8 cellular contexts compared by ENCODE assay signal in the genomic region with DNA sequence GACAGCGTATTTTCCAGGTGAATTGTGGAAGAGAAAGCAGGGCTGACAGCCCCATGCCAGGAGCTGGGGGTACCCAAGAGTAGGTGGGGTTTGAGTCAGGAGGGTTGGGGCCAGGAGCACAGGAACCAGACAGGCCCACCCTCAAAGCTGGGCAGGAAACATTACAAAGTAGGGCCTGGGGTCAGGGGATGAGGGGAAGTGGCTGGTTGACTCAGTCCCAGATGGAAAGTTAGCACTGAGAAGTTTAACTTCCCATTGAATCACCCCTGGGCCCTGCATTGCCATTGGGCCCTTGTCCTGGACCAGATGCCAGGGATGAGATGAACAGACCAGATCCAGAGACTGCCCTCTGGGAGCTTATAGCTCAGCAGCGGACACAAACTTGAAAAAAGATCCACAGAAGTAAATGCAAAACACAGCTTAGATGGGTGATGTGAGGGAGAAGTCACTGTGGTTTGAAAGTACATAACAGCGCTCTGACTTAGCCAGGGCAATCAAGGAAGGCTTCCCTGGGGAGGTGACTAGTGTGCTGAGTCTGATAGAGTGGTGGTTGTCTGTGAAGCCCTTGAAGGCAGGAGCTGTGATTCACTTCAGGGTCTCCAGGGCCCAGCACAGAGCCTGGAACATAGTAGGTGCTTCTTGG. TPM values are rescaled to one million over a fixed set of nuclear protein-coding genes. Genes with fewer than 3 reads are reported as not detected.
DNase-seq lines count a peak whose midpoint lies in the region; ATAC-seq and TF ChIP-seq lines count a peak whose summit lies in the region.
"Had no signal": no experiment of that assay in that cellular context is flagged by ENCODE, and none has a peak within 500 bp of the region (broad histone marks: within the 10 kb centered on the region; RNA-seq: fewer than 3 reads in every experiment).

No MANE protein-coding gene starts in this region.

- peaks cover 15% of the 10 kb centered on the region for H3K23me2 ChIP-seq in H9 (ENCODE audit: insufficient read length, low read depth, low read length, poor library complexity, severe bottlenecking)

- ATAC-seq in gastroesophageal sphincter (no peak), GM21737 (IDR thresholded peaks at IDR 0.05; ENCODE audit: unreplicated experiment) (no peak)

- H3K18ac ChIP-seq in H9 (ENCODE audit: insufficient read length, low read depth, low read length): no peak overlapping the region

- no peaks in the 10 kb centered on the region for H4K20me1 ChIP-seq in H9 (ENCODE audit: control insufficient read depth, insufficient read depth, insufficient read length)

- no peak overlapping the region for H4K91ac ChIP-seq in H9 (ENCODE audit: insufficient read length, low read depth, low read length)

- H2AK5ac ChIP-seq in H9 (ENCODE audit: insufficient read length, low read length): no peak overlapping the region

- H3K9me3 ChIP-seq in H9 (ENCODE audit: control insufficient read depth, low read depth, low read length) (no peaks in the 10 kb centered on the region), gastroesophageal sphincter (no peaks in the 10 kb centered on the region), SJCRH30 (replicated peaks) (no peaks in the 10 kb centered on the region)
- H3K9me3 ChIP-seq: HAP-1 had no signal

- DNase-seq in H9: no peak
- no peak for DNase-seq in SJCRH30
- no peak for DNase-seq in stimulated activated naive CD4-positive, alpha-beta T cell treated with Interleukin-2 at 50 U/mL for 16 hours (lab: John Stamatoyannopoulos, UW)

- no peak overlapping the region for H4K8ac ChIP-seq in H9 (replicated peaks; ENCODE audit: insufficient read length, low read depth, low read length)

- peak overlapping the region; percentile 84 for H3K4me2 ChIP-seq in H9 (ENCODE audit: insufficient read depth, insufficient read length, low read length)

- H3K27ac ChIP-seq in H9 (ENCODE audit: insufficient read length, low read depth, low read length) (no peak overlapping the region), gastroesophageal sphincter (peak overlapping the region; percentile 51 to 99 (median 98)), SJCRH30 (no peak overlapping the region)

- WGBS in H9 (ENCODE audit: extremely low coverage, insufficient read length, low lambda C conversion rate): no CpG with 5 or more reads among the region's 3 CpGs
- WGBS in gastroesophageal sphincter (ENCODE audit: low coverage in 1 of 2), 2 donors: 87% methylated on average over 3 of the region's 3 CpGs; no CpG with 5 or more reads in 1 of the 2 donors

- peak overlapping the region; percentile 80 to 90; a peak in 3 of 5 replicates for H3K4me3 Mint-ChIP-seq in H9
- H3K4me3 Mint-ChIP-seq in stimulated activated naive CD8-positive, alpha-beta T cell treated with anti-CD3 and anti-CD28 coated beads, Interleukin-15, Interleukin-2, amounts not matched to agents 100 ng/mL and 50 ng/mL, for 24 hours: peak overlapping the region; percentile 86

- H3K4me1 Mint-ChIP-seq in H9: peaks cover 16 to 20% of the 10 kb centered on the region in 2 experiments
- H3K4me1 Mint-ChIP-seq in stimulated activated naive CD8-positive, alpha-beta T cell treated with anti-CD3 and anti-CD28 coated beads, Interleukin-15, Interleukin-2, amounts not matched to agents 100 ng/mL and 50 ng/mL, for 24 hours (ENCODE audit: low read depth): peaks cover 49% of the 10 kb centered on the region

- no peak overlapping the region for H3K4ac ChIP-seq in H9 (ENCODE audit: low read depth, low read length)

- no peak overlapping the region for H3K9ac ChIP-seq in H9 (ENCODE audit: extremely low read depth, insufficient read length, low read length)

- H2AFZ ChIP-seq in H9 (ENCODE audit: low read length): no peak overlapping the region

- H3K4me3 ChIP-seq in WI38 (ENCODE audit: low read depth, low read length): peak overlapping the region; percentile 69
- peak overlapping the region in 1 of 2 donors; percentile 93 for H3K4me3 ChIP-seq in gastroesophageal sphincter
- no peak overlapping the region for H3K4me3 ChIP-seq in SJCRH30

- H3K4me1 ChIP-seq in H9 (ENCODE audit: insufficient read depth, low read length) (no peaks in the 10 kb centered on the region; the same call in 1 of the 2 replicates), gastroesophageal sphincter (peaks cover 0 to 43% (median 24%) of the 10 kb centered on the region in 3 donors), SJCRH30 (0 out of 2 replicates have a peak, but pooled peaks cover 4% of the 10 kb centered on the region)

- no peak overlapping the region for H3K56ac ChIP-seq in H9 (ENCODE audit: insufficient read length, low read depth, low read length)

- peaks cover 36% of the 10 kb centered on the region for H3K27me3 Mint-ChIP-seq in H9 (ENCODE audit: low read depth)
- H3K27me3 Mint-ChIP-seq in stimulated activated naive CD8-positive, alpha-beta T cell treated with anti-CD3 and anti-CD28 coated beads, Interleukin-15, Interleukin-2, amounts not matched to agents 100 ng/mL and 50 ng/mL, for 24 hours: no peaks in the 10 kb centered on the region

- no peak overlapping the region for H3K27ac Mint-ChIP-seq in H9
- peak overlapping the region; percentile 57 for H3K27ac Mint-ChIP-seq in stimulated activated naive CD8-positive, alpha-beta T cell treated with anti-CD3 and anti-CD28 coated beads, Interleukin-15, Interleukin-2, amounts not matched to agents 100 ng/mL and 50 ng/mL, for 24 hours

- no peaks in the 10 kb centered on the region for H3K27me3 ChIP-seq in H9 (ENCODE audit: insufficient read depth, low read length)
- H3K27me3 ChIP-seq in gastroesophageal sphincter: no peaks in the 10 kb centered on the region
- H3K27me3 ChIP-seq in SJCRH30: no peaks in the 10 kb centered on the region

- H2BK120ac ChIP-seq in H9 (ENCODE audit: low read depth, low read length, poor library complexity, severe bottlenecking): no peak overlapping the region

- H3K36me3 ChIP-seq in gastroesophageal sphincter (peaks cover 0 to 8% of the 10 kb centered on the region in 2 donors), SJCRH30 (no peaks in the 10 kb centered on the region)
- H3K36me3 ChIP-seq: HAP-1 had no signal

- no peak for TF ChIP-seq CTCF in H9 (conservative IDR thresholded peaks at IDR 0.05)
- TF ChIP-seq CTCF in WI38 (IDR thresholded peaks at IDR 0.05; ENCODE audit: low read depth, low read length): no peak
- no peak for TF ChIP-seq CTCF in gastroesophageal sphincter (IDR thresholded peaks at IDR 0.05)

- H3T11ph ChIP-seq in H9 (ENCODE audit: low read length): no peak overlapping the region

- no peaks in the 10 kb centered on the region; the same call in 1 of the 2 replicates for H3K79me2 ChIP-seq in H9 (ENCODE audit: insufficient read depth, low read length)

- no peak overlapping the region for H2BK12ac ChIP-seq in H9 (ENCODE audit: insufficient read length, low read depth, low read length)

- H3K23ac ChIP-seq in H9 (ENCODE audit: insufficient read length, low read depth, low read length): no peak overlapping the region

- no peaks in the 10 kb centered on the region for H3K36me3 Mint-ChIP-seq in H9 (ENCODE audit: insufficient read depth in 1 of 3, low read depth in 3 of 3)
- H3K36me3 Mint-ChIP-seq in stimulated activated naive CD8-positive, alpha-beta T cell treated with anti-CD3 and anti-CD28 coated beads, Interleukin-15, Interleukin-2, amounts not matched to agents 100 ng/mL and 50 ng/mL, for 24 hours (ENCODE audit: low read depth): no peaks in the 10 kb centered on the region

- no peak for TF ChIP-seq EP300 in gastroesophageal sphincter (IDR thresholded peaks at IDR 0.05)

- H2BK15ac ChIP-seq in H9 (ENCODE audit: low read depth, low read length): no peak overlapping the region

- no peak overlapping the region for H4K5ac ChIP-seq in H9 (ENCODE audit: insufficient read length, low read depth, low read length)

- no peak overlapping the region for H2BK20ac ChIP-seq in H9 (ENCODE audit: low read depth, low read length, poor library complexity, severe bottlenecking)

- H3K9me3 Mint-ChIP-seq in H9: no peaks in the 10 kb centered on the region; a peak in 1 of 5 replicates
- H3K9me3 Mint-ChIP-seq in stimulated activated naive CD8-positive, alpha-beta T cell treated with anti-CD3 and anti-CD28 coated beads, Interleukin-15, Interleukin-2, amounts not matched to agents 100 ng/mL and 50 ng/mL, for 24 hours: no peaks in the 10 kb centered on the region

- TF ChIP-seq POLR2A in gastroesophageal sphincter (IDR thresholded peaks at IDR 0.05): no peak

- no peaks in the 10 kb centered on the region for H3K79me1 ChIP-seq in H9 (ENCODE audit: insufficient read depth, low read depth, low read length, poor library complexity, severe bottlenecking)

- no peak overlapping the region for H3K14ac ChIP-seq in H9 (ENCODE audit: insufficient read depth, low read length)

- no peak overlapping the region for H2BK5ac ChIP-seq in H9 (ENCODE audit: insufficient read length, low read length)

RNA-seq across cellular contexts. Expression of gene MAFF, which starts 2.2 kb away (rescaled TPM):
- total RNA-seq in H9 (2021) (5.8 and 6.7 TPM in 2 replicates), gastroesophageal sphincter (10 to 100 TPM; 21.2 to 93.7 (median 51.2) TPM)
- 3.2 and 3.6 TPM in 2 replicates for total RNA-seq in SJCRH30 (2014; rRNA removed; shearing (Covaris generic))

RNA-seq across cellular contexts. Expression of gene PLA2G6, which starts 22.3 kb away (rescaled TPM):
- total RNA-seq in H9 (2021): 22.1 and 24.1 TPM in 2 replicates
- 10 to 100 TPM in 3 of 4 donors, 1 to 10 TPM in 1; 4.4 to 30.5 (median 22.0) TPM for total RNA-seq in gastroesophageal sphincter
- total RNA-seq in SJCRH30 (2014; rRNA removed; shearing (Covaris generic)): 3.9 and 5.4 TPM in 2 replicates

Comparison
In these comparisons a context has a peak if more than half of its experiments do, and no peak if none do; other contexts are left out.
1. H3K27ac ChIP-seq: peak in gastroesophageal sphincter (4 of 4); none in H9 (single experiment) and SJCRH30 (single experiment).